ENCODE assay signal across 20 cellular contexts in genomic region chr7:156533964-156534363, GRCh38.
"Had no signal": no experiment of that assay in that cellular context is flagged by ENCODE, and none has a peak within 500 bp of the region (broad histone marks: within the 10 kb centered on the region; RNA-seq: fewer than 3 reads in every experiment).

No MANE protein-coding gene starts in this region.

- H3K27me3 ChIP-seq: dorsolateral prefrontal cortex, esophagus squamous epithelium, gastrocnemius medialis, heart right ventricle, left lung had no signal

- H3K27ac Mint-ChIP-seq: memory B cell had no signal

- DNase-seq: dermis blood vessel endothelial cell; dorsolateral prefrontal cortex; effector CD4-positive, alpha-beta T cell; effector memory CD4-positive, alpha-beta T cell; esophagus squamous epithelium; foreskin fibroblast; foreskin melanocyte; gastrocnemius medialis; glutamatergic neuron; head of caudate nucleus; heart right ventricle; hippocampal formation; left cardiac atrium; left lung; left ventricle myocardium superior; lower lobe of right lung; mesendoderm; midbrain had no signal

- H3K4me1 ChIP-seq: esophagus squamous epithelium, gastrocnemius medialis, heart right ventricle, left lung, lower lobe of right lung had no signal

- H3K4me1 Mint-ChIP-seq: memory B cell had no signal

- H3K4me3 Mint-ChIP-seq: memory B cell had no signal

- H3K36me3 ChIP-seq: esophagus squamous epithelium, gastrocnemius medialis, heart right ventricle, left lung, lower lobe of right lung had no signal

- H3K9me3 Mint-ChIP-seq: memory B cell had no signal

- H3K9me3 ChIP-seq: esophagus squamous epithelium, gastrocnemius medialis, heart right ventricle, left lung, lower lobe of right lung had no signal

- H3K27ac ChIP-seq: coronary artery, dorsolateral prefrontal cortex, esophagus squamous epithelium, gastrocnemius medialis, heart right ventricle, left lung, lower lobe of right lung had no signal

- H3K4me3 ChIP-seq: coronary artery, dorsolateral prefrontal cortex, esophagus squamous epithelium, gastrocnemius medialis, heart right ventricle, left lung, lower lobe of right lung had no signal
